ENCODE assay signal across 17 cellular contexts in genomic region chr17:57870283-57870635, GRCh38. TPM values are rescaled to one million over a fixed set of nuclear protein-coding genes. Genes with fewer than 3 reads are reported as not detected.
DNase-seq lines count a peak whose midpoint lies in the region; ATAC-seq and TF ChIP-seq lines count a peak whose summit lies in the region.
"Had no signal": no experiment of that assay in that cellular context is flagged by ENCODE, and none has a peak within 500 bp of the region (broad histone marks: within the 10 kb centered on the region; RNA-seq: fewer than 3 reads in every experiment).

No MANE protein-coding gene starts in this region.

- TF ChIP-seq CTCF in RWPE2 (IDR thresholded peaks at IDR 0.05; ENCODE audit: poor library complexity, severe bottlenecking) (no peak), fibroblast of lung (conservative IDR thresholded peaks at IDR 0.05 in 1 of 2, IDR thresholded peaks at IDR 0.05 in 1 of 2; ENCODE audit: low read depth in 1 of 2, low read length in 2 of 2) (no peak), tibial artery (IDR thresholded peaks at IDR 0.05) (no peak)

- H3K4me3 ChIP-seq in RWPE2 (ENCODE audit: severe bottlenecking): no peak overlapping the region
- H3K4me3 ChIP-seq in fibroblast of lung (replicated peaks in 1 of 4; ENCODE audit: control extremely low read depth in 1 of 4, insufficient read depth in 1 of 4, low read depth in 3 of 4, low read length in 4 of 4): no peak overlapping the region
- no peak overlapping the region for H3K4me3 ChIP-seq in tibial artery
- H3K4me3 ChIP-seq: colonic mucosa had no signal

- H3K9me3 ChIP-seq in RWPE2 (ENCODE audit: severe bottlenecking) (no peaks in the 10 kb centered on the region), fibroblast of lung (ENCODE audit: control insufficient read depth, insufficient read depth, low read depth, low read length) (no peaks in the 10 kb centered on the region), tibial artery (no peaks in the 10 kb centered on the region)
- H3K9me3 ChIP-seq: colonic mucosa had no signal

- H3K4me1 ChIP-seq in RWPE2 (ENCODE audit: insufficient read depth, poor library complexity, severe bottlenecking) (peaks cover 50% of the 10 kb centered on the region), fibroblast of lung (ENCODE audit: control insufficient read depth, extremely low read depth, insufficient read depth, low read length) (peaks cover 54% of the 10 kb centered on the region), tibial artery (peaks cover 10 to 56% (median 54%) of the 10 kb centered on the region in 4 donors)

- H3K79me2 ChIP-seq in fibroblast of lung (ENCODE audit: control insufficient read depth, insufficient read depth, low read length): no peaks in the 10 kb centered on the region

- H3K4me2 ChIP-seq in fibroblast of lung (ENCODE audit: extremely low read depth, insufficient read depth, low read length): peak overlapping the region; percentile 7

- H3K36me3 ChIP-seq in RWPE2 (ENCODE audit: low read depth) (peaks cover 23% of the 10 kb centered on the region), fibroblast of lung (ENCODE audit: control insufficient read depth, insufficient read depth, low read length) (peaks cover 21% of the 10 kb centered on the region), tibial artery (peaks cover 20 to 34% (median 33%) of the 10 kb centered on the region in 3 donors)
- H3K36me3 ChIP-seq: colonic mucosa had no signal

- H3K27me3 ChIP-seq in RWPE2 (ENCODE audit: insufficient read depth, poor library complexity, severe bottlenecking) (no peaks in the 10 kb centered on the region), fibroblast of lung (ENCODE audit: control insufficient read depth, insufficient read depth, low read length) (no peaks in the 10 kb centered on the region), tibial artery (no peaks in the 10 kb centered on the region)
- H3K27me3 ChIP-seq: colonic mucosa had no signal

- H4K20me1 ChIP-seq in fibroblast of lung (ENCODE audit: control insufficient read depth, extremely low read depth, insufficient read depth, low read length): no peaks in the 10 kb centered on the region

- CTCF ChIA-PET in HEK293T (lab: Yijun Ruan, JAX): interaction anchor here (0.6 to 0.7 kb wide), 2 partner anchors 84 to 380 kb away, joined by 3 to 4 read pairs; no protein-coding TSS in a partner anchor

- intact Hi-C loops in tibial artery (cut with DNase I; ENCODE audit: low total_unique reads): loop anchor here (5.0 kb wide), 1 partner anchor 82 kb away; no protein-coding TSS in a partner anchor

- no peak overlapping the region for H2AFZ ChIP-seq in fibroblast of lung (ENCODE audit: low read length)

- peak; percentile 15 for DNase-seq in NCI-H1694 treated with DMSO at 0.1 percent for 48 hours (lab: John Stamatoyannopoulos, UW)
- DNase-seq in NCI-H1694 (lab: John Stamatoyannopoulos, UW): no peak
- no peak for DNase-seq in RWPE2 (ENCODE audit: low spot score)
- peak in 1 of 2 donors; percentile 45 for DNase-seq in fibroblast of lung (ENCODE audit: low read depth in 2 of 2)
- DNase-seq in tibial artery: no peak
- no peak for DNase-seq in HEK293T (ENCODE audit: extremely low spot score)
- DNase-seq in putamen (ENCODE audit: low spot score): no peak
- DNase-seq: activated CD4-positive, alpha-beta T cell treated with anti-CD3 and anti-CD28 coated beads, Interleukin-2, amount 10 ng/mL, durations not matched to agents 7 days and 5 days; activated naive CD8-positive, alpha-beta T cell treated with anti-CD3 and anti-CD28 coated beads, Interleukin-2, amount 50 U/mL, for 24 hours; activated T-cell treated with anti-CD3 and anti-CD28 coated beads, Interleukin-2, amount 50 U/mL, for 4 hours; colonic mucosa; Kasumi-1; stimulated activated CD4-positive, alpha-beta T cell treated with anti-CD3 and anti-CD28 coated beads, Interleukin-4, amount 100 ng/mL, for 1 hour had no signal

- H3K27ac ChIP-seq in RWPE2 (ENCODE audit: poor library complexity, severe bottlenecking) (peak overlapping the region; percentile 91), fibroblast of lung (ENCODE audit: insufficient read depth, low read length) (peak overlapping the region; percentile 88), tibial artery (peak overlapping the region; percentile 9 to 75)
- H3K27ac ChIP-seq: 22Rv1 had no signal

- ATAC-seq in RWPE2 (ENCODE audit: low read depth): no peak
- ATAC-seq in GM19455 (IDR thresholded peaks at IDR 0.05; ENCODE audit: unreplicated experiment): no peak
- ATAC-seq: activated naive CD8-positive, alpha-beta T cell treated with anti-CD3 and anti-CD28 coated beads, Interleukin-2, amount 50 U/mL, for 24 hours; activated T-cell treated with anti-CD3 and anti-CD28 coated beads, Interleukin-2, amount 50 U/mL, for 4 hours; natural killer cell treated with Interleukin-12 subunit alpha and Interleukin-12 subunit beta and Interleukin-15 and Interleukin-18, amount 100 ng/mL, for 72 hours; right cardiac atrium had no signal

- H3K9ac ChIP-seq in fibroblast of lung (ENCODE audit: insufficient read depth, low read length): no peak overlapping the region

- POLR2A ChIA-PET in HEK293T (lab: Yijun Ruan, JAX): interaction anchor here (2.2 to 3.9 kb wide), 2 partner anchors 10 to 136 kb away, joined by 10 to 12 read pairs; partner anchors contain the start of gene SRSF1

TF ChIP-seq in HEK293T, 16 proteins besides CTCF, POLR2A, EP300 and RAD21:
- TF ChIP-seq CTBP1 (IDR thresholded peaks at IDR 0.05; ENCODE audit: borderline replicate concordance) (no peak), ARNT (IDR thresholded peaks at IDR 0.05) (no peak)

RNA-seq across cellular contexts. Expression of gene MRPS23, which starts 20.4 kb away (rescaled TPM):
- 18.5 and 27.9 TPM in 2 replicates for total RNA-seq in fibroblast of lung
- 40.0 and 57.6 TPM in 2 replicates for polyA plus RNA-seq in fibroblast of lung
- 43.7 and 57.2 TPM in 2 replicates for polyA plus RNA-seq in fibroblast of lung (2012)
- 23.0 and 43.6 TPM in 2 replicates for polyA minus RNA-seq in fibroblast of lung (ENCODE audit: low replicate concordance)
